ENCODE assay signal across 1 cellular context in the genomic region with DNA sequence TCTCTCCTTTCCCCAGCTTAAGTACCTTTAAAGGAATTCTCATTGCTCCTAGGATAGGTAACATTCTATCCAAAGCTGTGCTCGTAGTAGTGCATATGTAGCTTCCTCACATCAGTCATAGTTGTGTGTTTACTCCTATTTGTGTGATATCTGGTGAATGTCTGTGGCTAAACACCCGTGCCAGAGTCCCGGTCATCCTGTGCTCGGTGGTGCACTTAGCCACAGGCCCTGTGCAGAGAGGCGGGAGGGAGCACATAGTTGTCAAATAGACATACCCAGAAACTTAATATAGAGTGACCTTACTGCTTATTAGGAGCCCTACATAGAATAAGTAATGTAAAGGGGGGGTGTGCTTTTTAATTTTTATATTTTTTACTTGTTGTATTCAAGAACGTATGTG.
TF ChIP-seq lines count a peak whose summit lies in the region.

No MANE protein-coding gene starts in this region.

TF ChIP-seq in HepG2, 621 proteins besides CTCF, POLR2A, EP300 and RAD21:
- TF ChIP-seq, protein P1, sequence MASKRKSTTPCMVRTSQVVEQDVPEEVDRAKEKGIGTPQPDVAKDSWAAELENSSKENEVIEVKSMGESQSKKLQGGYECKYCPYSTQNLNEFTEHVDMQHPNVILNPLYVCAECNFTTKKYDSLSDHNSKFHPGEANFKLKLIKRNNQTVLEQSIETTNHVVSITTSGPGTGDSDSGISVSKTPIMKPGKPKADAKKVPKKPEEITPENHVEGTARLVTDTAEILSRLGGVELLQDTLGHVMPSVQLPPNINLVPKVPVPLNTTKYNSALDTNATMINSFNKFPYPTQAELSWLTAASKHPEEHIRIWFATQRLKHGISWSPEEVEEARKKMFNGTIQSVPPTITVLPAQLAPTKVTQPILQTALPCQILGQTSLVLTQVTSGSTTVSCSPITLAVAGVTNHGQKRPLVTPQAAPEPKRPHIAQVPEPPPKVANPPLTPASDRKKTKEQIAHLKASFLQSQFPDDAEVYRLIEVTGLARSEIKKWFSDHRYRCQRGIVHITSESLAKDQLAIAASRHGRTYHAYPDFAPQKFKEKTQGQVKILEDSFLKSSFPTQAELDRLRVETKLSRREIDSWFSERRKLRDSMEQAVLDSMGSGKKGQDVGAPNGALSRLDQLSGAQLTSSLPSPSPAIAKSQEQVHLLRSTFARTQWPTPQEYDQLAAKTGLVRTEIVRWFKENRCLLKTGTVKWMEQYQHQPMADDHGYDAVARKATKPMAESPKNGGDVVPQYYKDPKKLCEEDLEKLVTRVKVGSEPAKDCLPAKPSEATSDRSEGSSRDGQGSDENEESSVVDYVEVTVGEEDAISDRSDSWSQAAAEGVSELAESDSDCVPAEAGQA (IDR thresholded peaks at IDR 0.05; ENCODE audit: low read depth), result no peak
- TF ChIP-seq, protein P1 (CRISPR knock-in tag; IDR thresholded peaks at IDR 0.05; ENCODE audit: borderline replicate concordance), result no peak
- TF ChIP-seq NFIB (CRISPR knock-in tag; IDR thresholded peaks at IDR 0.05; ENCODE audit: borderline replicate concordance) (no peak), SNAI1 (CRISPR knock-in tag; IDR thresholded peaks at IDR 0.05; ENCODE audit: borderline replicate concordance) (no peak), SMAD1 (CRISPR knock-in tag; IDR thresholded peaks at IDR 0.05; ENCODE audit: borderline replicate concordance, low read depth) (no peak), THYN1 (CRISPR knock-in tag; IDR thresholded peaks at IDR 0.05; ENCODE audit: borderline replicate concordance, low read depth) (no peak), TCF7L2 (IDR thresholded peaks at IDR 0.05; ENCODE audit: low read depth, low read length) (no peak), SMAD9 (CRISPR knock-in tag; IDR thresholded peaks at IDR 0.05) (no peak), YY1 (IDR thresholded peaks at IDR 0.05; ENCODE audit: insufficient read depth, insufficient replicate concordance, low read depth, low read length) (no peak), JUN (CRISPR knock-in tag; IDR thresholded peaks at IDR 0.05) (no peak), CAMTA2 (CRISPR knock-in tag; IDR thresholded peaks at IDR 0.05; ENCODE audit: borderline replicate concordance) (no peak), NFYB (CRISPR knock-in tag; IDR thresholded peaks at IDR 0.05) (no peak), CENPX (CRISPR knock-in tag; IDR thresholded peaks at IDR 0.05) (no peak), FOXC1 (CRISPR knock-in tag; IDR thresholded peaks at IDR 0.05; ENCODE audit: borderline replicate concordance) (no peak), TBX2 (CRISPR knock-in tag; IDR thresholded peaks at IDR 0.05; ENCODE audit: borderline replicate concordance) (no peak), KLF9 (CRISPR knock-in tag; IDR thresholded peaks at IDR 0.05; ENCODE audit: low read depth) (no peak), FOXJ3 (CRISPR knock-in tag; IDR thresholded peaks at IDR 0.05; ENCODE audit: borderline replicate concordance) (no peak), ZNF709 (CRISPR knock-in tag; IDR thresholded peaks at IDR 0.05) (no peak)
- TF ChIP-seq, protein P2, sequence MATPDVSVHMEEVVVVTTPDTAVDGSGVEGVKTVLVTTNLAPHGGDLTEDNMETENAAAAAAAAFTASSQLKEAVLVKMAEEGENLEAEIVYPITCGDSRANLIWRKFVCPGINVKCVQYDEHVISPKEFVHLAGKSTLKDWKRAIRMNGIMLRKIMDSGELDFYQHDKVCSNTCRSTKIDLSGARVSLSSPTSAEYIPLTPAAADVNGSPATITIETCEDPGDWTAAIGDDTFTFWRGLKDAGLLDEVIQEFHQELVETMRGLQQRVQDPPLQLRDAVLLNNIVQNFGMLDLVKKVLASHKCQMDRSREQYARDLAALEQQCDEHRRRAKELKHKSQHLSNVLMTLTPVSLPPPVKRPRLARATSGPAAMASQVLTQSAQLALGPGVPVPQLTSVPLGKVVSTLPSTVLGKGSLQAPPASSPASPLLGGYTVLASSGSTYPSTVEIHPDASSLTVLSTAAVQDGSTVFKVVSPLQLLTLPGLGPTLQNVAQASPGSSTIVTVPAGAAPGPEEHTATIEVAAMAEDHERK (CRISPR knock-in tag; IDR thresholded peaks at IDR 0.05; ENCODE audit: low read depth), result no peak
- TF ChIP-seq, protein P3, sequence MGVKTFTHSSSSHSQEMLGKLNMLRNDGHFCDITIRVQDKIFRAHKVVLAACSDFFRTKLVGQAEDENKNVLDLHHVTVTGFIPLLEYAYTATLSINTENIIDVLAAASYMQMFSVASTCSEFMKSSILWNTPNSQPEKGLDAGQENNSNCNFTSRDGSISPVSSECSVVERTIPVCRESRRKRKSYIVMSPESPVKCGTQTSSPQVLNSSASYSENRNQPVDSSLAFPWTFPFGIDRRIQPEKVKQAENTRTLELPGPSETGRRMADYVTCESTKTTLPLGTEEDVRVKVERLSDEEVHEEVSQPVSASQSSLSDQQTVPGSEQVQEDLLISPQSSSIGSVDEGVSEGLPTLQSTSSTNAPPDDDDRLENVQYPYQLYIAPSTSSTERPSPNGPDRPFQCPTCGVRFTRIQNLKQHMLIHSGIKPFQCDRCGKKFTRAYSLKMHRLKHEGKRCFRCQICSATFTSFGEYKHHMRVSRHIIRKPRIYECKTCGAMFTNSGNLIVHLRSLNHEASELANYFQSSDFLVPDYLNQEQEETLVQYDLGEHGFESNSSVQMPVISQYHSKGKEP (CRISPR knock-in tag; IDR thresholded peaks at IDR 0.05), result no peak
